In genomic region chr18:76589866-76590265, GRCh38 we compare ENCODE assay signal across 18 cellular contexts.
A peak's percentile ranks its signal among the peaks of the same experiment; 100 is the strongest.
DNase-seq lines count a peak whose midpoint lies in the region; ATAC-seq, FAIRE-seq and TF ChIP-seq lines count a peak whose summit lies in the region.
"Had no signal": no experiment of that assay in that cellular context is flagged by ENCODE, and none has a peak within 500 bp of the region (broad histone marks: within the 10 kb centered on the region; RNA-seq: fewer than 3 reads in every experiment).

No MANE protein-coding gene starts in this region.

- ATAC-seq in GM18511 (IDR thresholded peaks at IDR 0.05; ENCODE audit: unreplicated experiment) = no peak
- ATAC-seq: GM12878, HepG2 had no signal

- H2AFZ ChIP-seq in smooth muscle cell (ENCODE audit: low read depth) = peak overlapping the region; percentile 89

- peaks cover 26% of the 10 kb centered on the region for H3K4me1 Mint-ChIP-seq in endodermal cell

- no peak overlapping the region for H3K4me3 Mint-ChIP-seq in endodermal cell
- H3K4me3 Mint-ChIP-seq: CD4-positive, CD25-positive, alpha-beta regulatory T cell had no signal

- intact Hi-C loops in tibial artery (cut with DNase I; ENCODE audit: low total_unique reads) = no loop called here

- H3K4me3 ChIP-seq in endodermal cell (ENCODE audit: low read length) (no peak overlapping the region), smooth muscle cell (no peak overlapping the region), tibial artery (no peak overlapping the region)
- H3K4me3 ChIP-seq: BLaER1 treated with 17β-estradiol and CSF1 and Interleukin-3, amounts not matched to agents 10 nM and 100 nM; GM12878 had no signal

- H3K4me2 ChIP-seq in smooth muscle cell = no peak overlapping the region

- no peak overlapping the region for H3K27ac Mint-ChIP-seq in endodermal cell
- H3K27ac Mint-ChIP-seq: HFFc6 had no signal

- H3K79me2 ChIP-seq in smooth muscle cell (ENCODE audit: low read depth) = no peaks in the 10 kb centered on the region

- H3K9me3 ChIP-seq in endodermal cell (ENCODE audit: control insufficient read depth, low read length) = no peaks in the 10 kb centered on the region
- H3K9me3 ChIP-seq in smooth muscle cell (replicated peaks; ENCODE audit: low read depth) = no peaks in the 10 kb centered on the region
- no peaks in the 10 kb centered on the region for H3K9me3 ChIP-seq in tibial artery
- H3K9me3 ChIP-seq: BLaER1 treated with 17β-estradiol and CSF1 and Interleukin-3, amounts not matched to agents 10 nM and 100 nM had no signal

- DNase-seq in D721Med (ENCODE audit: insufficient read length, low spot score) = peak; percentile 89
- DNase-seq in NCI-H146 (lab: John Stamatoyannopoulos, UW) = peak; percentile 41
- DNase-seq in endodermal cell = peak; percentile 25
- no peak for DNase-seq in smooth muscle cell (lab: John Stamatoyannopoulos, UW; ENCODE audit: unreplicated experiment)
- DNase-seq in tibial artery = no peak
- DNase-seq in midbrain (lab: John Stamatoyannopoulos, UW) = no peak
- DNase-seq: ACHN; CD4-positive, CD25-positive, alpha-beta regulatory T cell; DMS 273 treated with DMSO at 0.1 percent for 48 hours; HCEC 1CT; HFFc6 had no signal

- no peaks in the 10 kb centered on the region for H4K20me1 ChIP-seq in smooth muscle cell (ENCODE audit: low read depth)
- H4K20me1 ChIP-seq: BLaER1 treated with 17β-estradiol and CSF1 and Interleukin-3, amounts not matched to agents 10 nM and 100 nM had no signal

- TF ChIP-seq CTCF in D721Med (IDR thresholded peaks at IDR 0.05; ENCODE audit: insufficient read depth, missing control alignments) = no peak
- no peak for TF ChIP-seq CTCF in endodermal cell (conservative IDR thresholded peaks at IDR 0.05)
- no peak for TF ChIP-seq CTCF in smooth muscle cell (IDR thresholded peaks at IDR 0.05; ENCODE audit: borderline replicate concordance, insufficient read depth, poor library complexity, severe bottlenecking)
- no peak for TF ChIP-seq CTCF in tibial artery (IDR thresholded peaks at IDR 0.05)

- H3K27ac ChIP-seq in endodermal cell (ENCODE audit: low read depth, low read length) (no peak overlapping the region), smooth muscle cell (ENCODE audit: low read depth) (no peak overlapping the region), tibial artery (no peak overlapping the region)
- H3K27ac ChIP-seq: BLaER1 treated with 17β-estradiol and CSF1 and Interleukin-3, amounts not matched to agents 10 nM and 100 nM had no signal

- no peaks in the 10 kb centered on the region for H3F3A ChIP-seq in smooth muscle cell (ENCODE audit: low read depth)

- H3K4me1 ChIP-seq in endodermal cell (ENCODE audit: control insufficient read depth, insufficient read depth, low read length) = peaks cover 9% of the 10 kb centered on the region
- peaks cover 14% of the 10 kb centered on the region for H3K4me1 ChIP-seq in smooth muscle cell (ENCODE audit: low read depth)
- peaks cover 0 to 10% (median 2%) of the 10 kb centered on the region in 4 donors for H3K4me1 ChIP-seq in tibial artery

- peak; percentile 100 for FAIRE-seq in D721Med (lab: Jason Lieb, UNC)
- FAIRE-seq: GM12878, GM18507, H1, HepG2, HTR-8/SVneo had no signal

- no peaks in the 10 kb centered on the region for H3K36me3 Mint-ChIP-seq in endodermal cell (ENCODE audit: low read depth)
- H3K36me3 Mint-ChIP-seq: CD4-positive, CD25-positive, alpha-beta regulatory T cell had no signal

- H3K27me3 ChIP-seq in endodermal cell (ENCODE audit: control insufficient read depth, insufficient read depth, low read length, poor library complexity, severe bottlenecking) = no peaks in the 10 kb centered on the region
- H3K27me3 ChIP-seq in smooth muscle cell (ENCODE audit: low read depth) = no peaks in the 10 kb centered on the region
- H3K27me3 ChIP-seq in tibial artery = peaks cover 0 to 40% of the 10 kb centered on the region in 2 donors
- H3K27me3 ChIP-seq: BLaER1 treated with 17β-estradiol and CSF1 and Interleukin-3, amounts not matched to agents 10 nM and 100 nM had no signal

- WGBS in endodermal cell (ENCODE audit: insufficient coverage in 1 of 2, insufficient read length in 1 of 2), 2 experiments = 90 to 91% methylated on average over 11 to 14 of the region's 14 CpGs
- WGBS in smooth muscle cell (ENCODE audit: low lambda C conversion rate) = 89% methylated on average over 14 of the region's 14 CpGs

- H3K9ac ChIP-seq in endodermal cell (ENCODE audit: extremely low read depth, low read length, poor library complexity, severe bottlenecking) (no peak overlapping the region), smooth muscle cell (ENCODE audit: low read depth) (no peak overlapping the region)
- H3K9ac ChIP-seq: BLaER1 treated with 17β-estradiol and CSF1 and Interleukin-3, amounts not matched to agents 10 nM and 100 nM had no signal

- H3K9me3 Mint-ChIP-seq in endodermal cell = no peaks in the 10 kb centered on the region
- H3K9me3 Mint-ChIP-seq: HFFc6 had no signal

- H3K36me3 ChIP-seq in endodermal cell (ENCODE audit: control insufficient read depth, insufficient read depth, low read length) = no peaks in the 10 kb centered on the region
- H3K36me3 ChIP-seq in smooth muscle cell (ENCODE audit: low read depth) = no peaks in the 10 kb centered on the region
- H3K36me3 ChIP-seq in tibial artery = no peaks in the 10 kb centered on the region
- H3K36me3 ChIP-seq: BLaER1 treated with 17β-estradiol and CSF1 and Interleukin-3, amounts not matched to agents 10 nM and 100 nM had no signal

- no peaks in the 10 kb centered on the region for H3K27me3 Mint-ChIP-seq in endodermal cell (ENCODE audit: insufficient read depth)

Comparison
In these comparisons a context has a peak if more than half of its experiments do, and no peak if none do; other contexts are left out.
1. DNase-seq: peak in D721Med (single experiment), NCI-H146 (single experiment) and endodermal cell (single experiment); none in smooth muscle cell (single experiment), tibial artery (0 of 2) and midbrain (single experiment).